In the genomic region with DNA sequence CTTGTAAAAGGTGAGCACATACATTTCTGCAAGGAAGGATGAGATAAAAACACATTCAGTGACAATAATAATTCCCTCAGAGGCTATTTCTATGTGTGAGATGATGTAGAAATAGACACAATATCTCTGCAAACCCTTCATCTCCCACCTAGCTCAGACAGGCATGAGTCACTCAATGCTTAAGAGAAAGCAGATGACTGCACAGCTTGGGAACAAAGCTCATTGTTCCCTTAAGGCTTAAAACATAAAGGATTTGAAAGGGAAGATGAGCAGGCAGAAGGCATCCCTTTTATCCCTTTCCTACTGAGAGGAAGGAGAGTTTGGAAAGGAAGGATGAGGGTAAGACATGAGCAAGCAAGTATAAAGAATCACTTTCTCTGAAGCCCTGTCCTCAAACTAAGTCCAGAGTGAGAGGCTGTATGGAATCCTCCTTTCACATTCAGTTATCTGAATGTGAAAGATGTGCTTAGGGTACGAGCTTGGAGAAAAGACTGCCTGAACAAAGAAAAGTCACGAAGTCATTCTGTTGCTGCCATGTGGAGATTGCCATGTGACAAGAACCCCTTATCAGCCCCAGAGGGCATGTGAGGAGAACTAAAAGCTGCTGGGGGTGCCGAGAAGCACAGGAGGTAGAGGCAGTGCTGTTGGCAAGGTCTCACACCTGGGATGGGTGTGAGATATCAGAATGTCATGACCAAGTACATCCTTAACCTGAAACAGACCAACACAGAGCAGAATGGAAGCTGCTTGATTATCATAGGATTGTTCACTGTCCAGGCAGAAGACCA, we compare ENCODE assay signal across 1 cellular context.
TF ChIP-seq lines count a peak whose summit lies in the region.

No MANE protein-coding gene starts in this region.

TF ChIP-seq in HepG2, 621 proteins besides CTCF, POLR2A, EP300 and RAD21:
- TF ChIP-seq, protein P1, sequence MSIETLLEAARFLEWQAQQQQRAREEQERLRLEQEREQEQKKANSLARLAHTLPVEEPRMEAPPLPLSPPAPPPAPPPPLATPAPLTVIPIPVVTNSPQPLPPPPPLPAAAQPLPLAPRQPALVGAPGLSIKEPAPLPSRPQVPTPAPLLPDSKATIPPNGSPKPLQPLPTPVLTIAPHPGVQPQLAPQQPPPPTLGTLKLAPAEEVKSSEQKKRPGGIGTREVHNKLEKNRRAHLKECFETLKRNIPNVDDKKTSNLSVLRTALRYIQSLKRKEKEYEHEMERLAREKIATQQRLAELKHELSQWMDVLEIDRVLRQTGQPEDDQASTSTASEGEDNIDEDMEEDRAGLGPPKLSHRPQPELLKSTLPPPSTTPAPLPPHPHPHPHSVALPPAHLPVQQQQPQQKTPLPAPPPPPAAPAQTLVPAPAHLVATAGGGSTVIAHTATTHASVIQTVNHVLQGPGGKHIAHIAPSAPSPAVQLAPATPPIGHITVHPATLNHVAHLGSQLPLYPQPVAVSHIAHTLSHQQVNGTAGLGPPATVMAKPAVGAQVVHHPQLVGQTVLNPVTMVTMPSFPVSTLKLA (IDR thresholded peaks at IDR 0.05), result peak; percentile 12; the same call in 1 of the 2 replicates
- TF ChIP-seq, protein P2, sequence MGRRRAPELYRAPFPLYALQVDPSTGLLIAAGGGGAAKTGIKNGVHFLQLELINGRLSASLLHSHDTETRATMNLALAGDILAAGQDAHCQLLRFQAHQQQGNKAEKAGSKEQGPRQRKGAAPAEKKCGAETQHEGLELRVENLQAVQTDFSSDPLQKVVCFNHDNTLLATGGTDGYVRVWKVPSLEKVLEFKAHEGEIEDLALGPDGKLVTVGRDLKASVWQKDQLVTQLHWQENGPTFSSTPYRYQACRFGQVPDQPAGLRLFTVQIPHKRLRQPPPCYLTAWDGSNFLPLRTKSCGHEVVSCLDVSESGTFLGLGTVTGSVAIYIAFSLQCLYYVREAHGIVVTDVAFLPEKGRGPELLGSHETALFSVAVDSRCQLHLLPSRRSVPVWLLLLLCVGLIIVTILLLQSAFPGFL (CRISPR knock-in tag; IDR thresholded peaks at IDR 0.05), result no peak
TF ChIP-seq in HepG2: peak in this region for 1.
